In the genomic region with DNA sequence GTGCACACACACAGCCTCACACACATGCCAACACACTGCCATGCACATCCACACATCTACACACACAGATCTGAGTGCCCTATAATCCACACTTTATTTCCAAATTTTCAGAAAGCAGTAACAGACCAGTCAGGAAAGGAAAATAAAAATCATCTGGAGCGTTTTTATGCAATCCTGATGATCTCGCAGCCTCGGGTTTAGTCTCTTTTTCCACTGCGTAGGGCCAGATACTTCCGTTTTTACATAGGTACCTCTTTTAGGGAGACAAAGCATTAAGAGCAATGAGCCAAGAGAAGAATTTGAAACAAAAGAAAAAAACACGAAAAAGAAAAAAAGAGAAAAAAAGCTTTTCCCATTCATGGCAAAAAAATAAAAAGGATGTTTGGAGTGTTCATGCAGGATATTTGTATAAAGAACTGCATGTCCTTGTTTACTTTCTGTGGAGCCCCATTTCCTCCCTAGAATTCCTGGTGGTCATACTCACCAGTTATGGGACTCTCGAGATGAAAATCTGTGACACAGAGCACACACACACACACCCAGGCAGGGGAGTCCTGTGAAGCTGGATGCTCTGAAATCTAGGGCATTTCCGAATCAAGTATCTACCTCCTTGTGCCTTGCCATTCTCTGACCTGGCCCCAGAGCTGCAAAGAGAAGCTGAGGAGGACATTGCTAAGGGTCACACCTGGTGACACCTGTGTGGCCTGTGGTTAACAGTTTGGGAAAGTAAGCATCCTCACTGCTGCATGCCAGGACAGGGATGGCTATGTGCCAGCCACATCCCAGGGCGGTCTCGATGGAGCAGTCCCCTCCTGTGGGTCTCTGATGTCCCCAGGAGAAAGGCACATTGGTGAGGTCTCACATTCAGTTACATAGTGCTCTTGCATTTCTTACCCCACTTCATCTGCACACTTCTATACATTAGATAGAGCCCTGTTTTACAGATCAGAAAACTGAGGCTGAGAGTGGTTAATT, we compare ENCODE assay signal across 13 cellular contexts.
DNase-seq lines count a peak whose midpoint lies in the region; ATAC-seq and TF ChIP-seq lines count a peak whose summit lies in the region.
"Had no signal": no experiment of that assay in that cellular context is flagged by ENCODE, and none has a peak within 500 bp of the region (broad histone marks: within the 10 kb centered on the region; RNA-seq: fewer than 3 reads in every experiment).

No MANE protein-coding gene starts in this region.

- peak overlapping the region in 6 of 7 donors; percentile 38 to 88 (median 81) for H3K27ac Mint-ChIP-seq in CD14-positive monocyte
- H3K27ac Mint-ChIP-seq in activated T-helper 2 cell treated with anti-CD3 and anti-CD28 coated beads, Interferon-gamma antibody, Interleukin-2, Interleukin-4, amounts not matched to agents 10 μg/mL and 5 μg/mL and 100 μg/mL, durations not matched to agents 14 hours and 24 hours and 36 hours = peak overlapping the region; percentile 62

- H3K4me3 Mint-ChIP-seq in CD14-positive monocyte = peak overlapping the region; percentile 28 to 54
- H3K4me3 Mint-ChIP-seq in activated T-helper 2 cell treated with anti-CD3 and anti-CD28 coated beads, Interferon-gamma antibody, Interleukin-2, Interleukin-4, amounts not matched to agents 10 μg/mL and 5 μg/mL and 100 μg/mL, durations not matched to agents 14 hours and 24 hours and 36 hours (ENCODE audit: low read depth) = no peak overlapping the region

- TF ChIP-seq CTCF in CD14-positive monocyte (IDR thresholded peaks at IDR 0.05) (no peak), HL-60 (IDR thresholded peaks at IDR 0.05; ENCODE audit: insufficient read depth, low read length) (no peak)

- no peaks in the 10 kb centered on the region for H3K27me3 Mint-ChIP-seq in CD14-positive monocyte (ENCODE audit: low read depth in 3 of 3)
- no peaks in the 10 kb centered on the region for H3K27me3 Mint-ChIP-seq in activated T-helper 2 cell treated with anti-CD3 and anti-CD28 coated beads, Interferon-gamma antibody, Interleukin-2, Interleukin-4, amounts not matched to agents 10 μg/mL and 5 μg/mL and 100 μg/mL, durations not matched to agents 14 hours and 24 hours and 36 hours (ENCODE audit: low read depth)
- H3K27me3 Mint-ChIP-seq: stimulated activated naive CD8-positive, alpha-beta T cell treated with anti-CD3 and anti-CD28 coated beads, Interleukin-15, amount 100 ng/mL, for 72 hours had no signal

- H3K36me3 Mint-ChIP-seq in CD14-positive monocyte = peaks cover 32 to 41% of the 10 kb centered on the region in 2 donors
- H3K36me3 Mint-ChIP-seq in activated T-helper 2 cell treated with anti-CD3 and anti-CD28 coated beads, Interferon-gamma antibody, Interleukin-2, Interleukin-4, amounts not matched to agents 10 μg/mL and 5 μg/mL and 100 μg/mL, durations not matched to agents 14 hours and 24 hours and 36 hours (ENCODE audit: low read depth) = peaks cover 62% of the 10 kb centered on the region

- no peaks in the 10 kb centered on the region for H3K27me3 ChIP-seq in HL-60 (ENCODE audit: insufficient read depth, poor library complexity, severe bottlenecking)

- H3K27ac ChIP-seq in HL-60 (replicated peaks) = peak overlapping the region; percentile 59

- DNase-seq in CD14-positive monocyte (ENCODE audit: low spot score) (peak; percentile 57), HL-60 (ENCODE audit: low read depth in 1 of 2, low spot score in 1 of 2) (peak in 1 of 2 experiments; percentile 62), kidney tubule cell (ENCODE audit: low spot score) (peak; percentile 63), NCI-H2171 treated with DMSO at 0.1 percent for 48 hours (lab: John Stamatoyannopoulos, UW) (no peak), germinal center (ENCODE audit: low spot score) (no peak)
- DNase-seq in activated T-helper 2 cell treated with anti-CD3 and anti-CD28 coated beads, Interferon-gamma antibody, Interleukin-2, Interleukin-4, amounts not matched to agents 10 μg/mL and 5 μg/mL and 100 μg/mL, durations not matched to agents 14 hours and 24 hours and 36 hours (ENCODE audit: low spot score) = no peak
- DNase-seq in stimulated activated CD4-positive, alpha-beta T cell treated with anti-CD3 and anti-CD28 coated beads, Interleukin-15, amount 100 ng/mL, for 24 hours = no peak
- DNase-seq: H7; hippocampal formation; NCI-H1694; stimulated activated CD4-positive, alpha-beta T cell treated with anti-CD3 and anti-CD28 coated beads, Interleukin-12 subunit alpha, Interleukin-12 subunit beta, amount 100 ng/mL, for 4 hours; stimulated activated naive CD8-positive, alpha-beta T cell treated with anti-CD3 and anti-CD28 coated beads, Interleukin-15, amount 100 ng/mL, for 72 hours had no signal

- no peak for ATAC-seq in GM21390 (IDR thresholded peaks at IDR 0.05; ENCODE audit: unreplicated experiment)
- ATAC-seq: stimulated activated naive CD8-positive, alpha-beta T cell treated with anti-CD3 and anti-CD28 coated beads, Interleukin-15, amount 100 ng/mL, for 72 hours had no signal

- intact Hi-C loops in CD14-positive monocyte (cut with micrococcal nuclease) = loop anchor here in 1 of 2 donors (5.0 kb wide), 1 partner anchor 62 kb away; no protein-coding TSS in a partner anchor
- intact Hi-C loops in activated T-helper 2 cell treated with anti-CD3 and anti-CD28 coated beads, Interferon-gamma antibody, Interleukin-2, Interleukin-4, amounts not matched to agents 10 μg/mL and 5 μg/mL and 100 μg/mL, durations not matched to agents 14 hours and 24 hours and 36 hours (cut with micrococcal nuclease) = loop anchor here (5.0 kb wide), 1 partner anchor 33 kb away; no protein-coding TSS in a partner anchor

- no peaks in the 10 kb centered on the region for H3K9me3 Mint-ChIP-seq in CD14-positive monocyte
- no peaks in the 10 kb centered on the region for H3K9me3 Mint-ChIP-seq in activated T-helper 2 cell treated with anti-CD3 and anti-CD28 coated beads, Interferon-gamma antibody, Interleukin-2, Interleukin-4, amounts not matched to agents 10 μg/mL and 5 μg/mL and 100 μg/mL, durations not matched to agents 14 hours and 24 hours and 36 hours
- H3K9me3 Mint-ChIP-seq: stimulated activated naive CD8-positive, alpha-beta T cell treated with anti-CD3 and anti-CD28 coated beads, Interleukin-15, amount 100 ng/mL, for 72 hours had no signal

- H3K4me3 ChIP-seq in HL-60 (replicated peaks; ENCODE audit: insufficient read depth, low read length) = no peak overlapping the region

- H3K4me1 Mint-ChIP-seq in CD14-positive monocyte = peaks cover 80% of the 10 kb centered on the region
- H3K4me1 Mint-ChIP-seq in activated T-helper 2 cell treated with anti-CD3 and anti-CD28 coated beads, Interferon-gamma antibody, Interleukin-2, Interleukin-4, amounts not matched to agents 10 μg/mL and 5 μg/mL and 100 μg/mL, durations not matched to agents 14 hours and 24 hours and 36 hours (ENCODE audit: low read depth) = peaks cover 82% of the 10 kb centered on the region

Comparison
In these comparisons a context has a peak if more than half of its experiments do, and no peak if none do; other contexts are left out.
1. DNase-seq: peak in CD14-positive monocyte (single experiment) and kidney tubule cell (single experiment); none in activated T-helper 2 cell treated with anti-CD3 and anti-CD28 coated beads, Interferon-gamma antibody, Interleukin-2, Interleukin-4, amounts not matched to agents 10 μg/mL and 5 μg/mL and 100 μg/mL, durations not matched to agents 14 hours and 24 hours and 36 hours (single experiment), NCI-H2171 treated with DMSO at 0.1 percent for 48 hours (single experiment), germinal center (single experiment) and stimulated activated CD4-positive, alpha-beta T cell treated with anti-CD3 and anti-CD28 coated beads, Interleukin-15, amount 100 ng/mL, for 24 hours (single experiment).